18 cellular contexts compared by ENCODE assay signal in the genomic region with DNA sequence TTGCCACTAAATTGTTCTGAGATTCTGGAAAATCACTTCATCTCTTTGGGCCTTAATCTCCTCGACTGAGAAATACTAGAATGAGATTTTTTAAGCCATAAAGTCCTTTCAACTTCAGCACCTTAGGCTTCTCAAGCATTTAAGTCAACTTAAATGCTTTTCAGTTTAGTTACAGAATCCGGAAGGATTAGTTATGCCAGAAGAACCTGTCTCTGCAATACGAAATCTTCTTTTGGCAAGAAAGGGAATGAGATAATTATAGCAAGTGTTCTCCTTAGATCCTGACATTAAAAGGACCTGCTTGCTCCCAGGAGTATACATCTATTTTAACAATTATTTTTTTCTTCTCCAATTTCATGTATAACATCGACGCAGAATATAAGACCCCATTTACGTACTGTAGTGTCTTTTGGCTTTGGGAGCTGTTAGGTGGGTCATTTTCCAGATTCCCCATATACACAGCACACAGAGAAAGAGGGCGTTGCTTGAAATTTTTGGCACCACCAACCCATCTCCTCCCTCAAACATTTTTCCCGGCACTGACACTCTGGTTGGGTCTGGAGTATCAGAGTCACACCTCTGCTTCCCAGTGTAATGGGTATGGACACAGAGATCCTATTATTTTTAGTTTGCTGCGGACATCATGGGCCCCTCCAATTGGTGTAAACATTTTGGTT.
"Had no signal": no experiment of that assay in that cellular context is flagged by ENCODE, and none has a peak within 500 bp of the region (broad histone marks: within the 10 kb centered on the region; RNA-seq: fewer than 3 reads in every experiment).

No MANE protein-coding gene starts in this region.

- DNase-seq: activated CD4-positive, CD25-positive, alpha-beta regulatory T cell treated with anti-CD3 and anti-CD28 coated beads, Interleukin-2, amount 50 U/mL, for 72 hours; activated naive CD4-positive, alpha-beta T cell; activated naive CD8-positive, alpha-beta T cell treated with anti-CD3 and anti-CD28 coated beads, Interleukin-2, amount 10 ng/mL, durations not matched to agents 7 days and 5 days; effector memory CD4-positive, alpha-beta T cell; islet precursor cell; left lung; nucleus accumbens; stimulated activated CD4-positive, alpha-beta T cell treated with anti-CD3 and anti-CD28 coated beads, Interleukin-12 subunit alpha, Interleukin-12 subunit beta, amount 100 ng/mL, for 4 hours; stimulated activated CD4-positive, alpha-beta T cell treated with anti-CD3 and anti-CD28 coated beads, Interleukin-2, amount 100 ng/mL, for 24 hours; T-helper 9 cell; tibial artery had no signal

- H2AFZ ChIP-seq: hepatocyte had no signal

- H3K4me3 Mint-ChIP-seq: activated naive CD8-positive, alpha-beta T cell treated with anti-CD3 and anti-CD28 coated beads, Interleukin-2, amount 10 ng/mL, durations not matched to agents 7 days and 5 days; activated T-helper 1 cell treated with anti-CD3 and anti-CD28 coated beads, Interleukin-12 subunit alpha, Interleukin-12 subunit beta, Interleukin-2, Interleukin-4 antibody, amounts not matched to agents 30 ng/mL and 10 ng/mL and 1 ng/mL, durations not matched to agents 14 hours and 24 hours and 36 hours; brain; dendritic cell treated with granulocyte-macrophage colony-stimulating factor and Interleukin-4, amounts not matched to agents 40 ng/mL and 50 ng/mL, for 4 days; memory B cell; nephron had no signal

- H3K4me3 ChIP-seq: hepatocyte, left lung, tibial artery had no signal

- H3K4me2 ChIP-seq: hepatocyte had no signal

- H3K36me3 Mint-ChIP-seq: activated naive CD8-positive, alpha-beta T cell treated with anti-CD3 and anti-CD28 coated beads, Interleukin-2, amount 10 ng/mL, durations not matched to agents 7 days and 5 days; brain; memory B cell had no signal

- H3K27ac ChIP-seq: hepatocyte, left lung, tibial artery had no signal

- H3K27me3 ChIP-seq: hepatocyte, left lung, tibial artery had no signal

- H3K9me3 Mint-ChIP-seq: activated naive CD8-positive, alpha-beta T cell treated with anti-CD3 and anti-CD28 coated beads, Interleukin-2, amount 10 ng/mL, durations not matched to agents 7 days and 5 days; activated T-helper 1 cell treated with anti-CD3 and anti-CD28 coated beads, Interleukin-12 subunit alpha, Interleukin-12 subunit beta, Interleukin-2, Interleukin-4 antibody, amounts not matched to agents 30 ng/mL and 10 ng/mL and 1 ng/mL, durations not matched to agents 14 hours and 24 hours and 36 hours; dendritic cell treated with granulocyte-macrophage colony-stimulating factor and Interleukin-4, amounts not matched to agents 40 ng/mL and 50 ng/mL, for 4 days; memory B cell; nephron had no signal

- H3K4me1 Mint-ChIP-seq: activated naive CD8-positive, alpha-beta T cell treated with anti-CD3 and anti-CD28 coated beads, Interleukin-2, amount 10 ng/mL, durations not matched to agents 7 days and 5 days; brain; memory B cell had no signal

- H3K9me3 ChIP-seq: left lung, tibial artery had no signal

- ATAC-seq: left lung had no signal

- H3K4me1 ChIP-seq: left lung had no signal

- H3K36me3 ChIP-seq: left lung, tibial artery had no signal

- H3K27me3 Mint-ChIP-seq: brain; dendritic cell treated with granulocyte-macrophage colony-stimulating factor and Interleukin-4, amounts not matched to agents 40 ng/mL and 50 ng/mL, for 4 days; progenitor cell of endocrine pancreas had no signal

- H3K27ac Mint-ChIP-seq: activated naive CD8-positive, alpha-beta T cell treated with anti-CD3 and anti-CD28 coated beads, Interleukin-2, amount 10 ng/mL, durations not matched to agents 7 days and 5 days; activated T-helper 1 cell treated with anti-CD3 and anti-CD28 coated beads, Interleukin-12 subunit alpha, Interleukin-12 subunit beta, Interleukin-2, Interleukin-4 antibody, amounts not matched to agents 30 ng/mL and 10 ng/mL and 1 ng/mL, durations not matched to agents 14 hours and 24 hours and 36 hours; dendritic cell treated with granulocyte-macrophage colony-stimulating factor and Interleukin-4, amounts not matched to agents 40 ng/mL and 50 ng/mL, for 4 days; memory B cell; progenitor cell of endocrine pancreas had no signal
